1 cellular context compared by ENCODE assay signal in genomic region chr9:15422355-15423327, GRCh38.
TF ChIP-seq lines count a peak whose summit lies in the region.

TSS of gene SNAPC3 (plus strand) at chr9:15422876. CDS start at chr9:15422880, 4 bp downstream.

TF ChIP-seq in GM12878, 131 proteins besides CTCF, POLR2A, EP300 and RAD21 (continued from another document):
- TF ChIP-seq ZBTB11 (CRISPR knock-in tag; IDR thresholded peaks at IDR 0.05) (no peak), ZZZ3 (IDR thresholded peaks at IDR 0.05; ENCODE audit: control insufficient read depth, insufficient read length, low read depth) (no peak), CUX1 (IDR thresholded peaks at IDR 0.05; ENCODE audit: insufficient replicate concordance, low read depth, low read length) (no peak), ZNF274 (IDR thresholded peaks at IDR 0.05; ENCODE audit: insufficient read depth, insufficient read length) (no peak), ZBTB33 (IDR thresholded peaks at IDR 0.05) (peak; percentile 81), ZNF217 (IDR thresholded peaks at IDR 0.05) (peak; percentile 71; the same call in 1 of the 2 replicates), RUNX3 (IDR thresholded peaks at IDR 0.05; ENCODE audit: low read length) (peak; percentile 99), ATF3 (IDR thresholded peaks at IDR 0.05; ENCODE audit: borderline replicate concordance, extremely low read depth, low read depth, low read length) (no peak), CBFB (IDR thresholded peaks at IDR 0.05; ENCODE audit: low read depth) (peak; percentile 99), NRF1 (conservative IDR thresholded peaks at IDR 0.05; ENCODE audit: low read depth, low read length) (no peak), ATF2 (IDR thresholded peaks at IDR 0.05; ENCODE audit: low read length) (no peak), SIN3A (IDR thresholded peaks at IDR 0.05; ENCODE audit: low read depth, low read length) (peak; percentile 23; the same call in 1 of the 2 replicates), MLLT1 (IDR thresholded peaks at IDR 0.05) (peak; percentile 98), ZNF207 (IDR thresholded peaks at IDR 0.05; ENCODE audit: borderline replicate concordance) (0 out of 2 replicates have a peak, but pooled peaks have one; percentile 73), BACH1 (IDR thresholded peaks at IDR 0.05; ENCODE audit: borderline replicate concordance) (no peak; the same call in 1 of the 2 replicates), HSF1 (IDR thresholded peaks at IDR 0.05; ENCODE audit: low read depth, low read length) (no peak), ZNF24 (IDR thresholded peaks at IDR 0.05) (0 out of 2 replicates have a peak, but pooled peaks have one; percentile 12), SMARCA5 (IDR thresholded peaks at IDR 0.05) (peak; percentile 70; the same call in 1 of the 2 replicates), ZNF384 (IDR thresholded peaks at IDR 0.05; ENCODE audit: borderline replicate concordance, low read depth, low read length) (no peak), NFXL1 (IDR thresholded peaks at IDR 0.05; ENCODE audit: borderline replicate concordance) (no peak), NR2F1 (conservative IDR thresholded peaks at IDR 0.05) (peak; percentile 44; the same call in 1 of the 2 replicates), NR2C1 (IDR thresholded peaks at IDR 0.05) (peak; percentile 84), KAT2A (conservative IDR thresholded peaks at IDR 0.05; ENCODE audit: control insufficient read depth, low read depth, low read length) (no peak), STAT3 (IDR thresholded peaks at IDR 0.05; ENCODE audit: low read depth, low read length) (no peak), BCL3 (IDR thresholded peaks at IDR 0.05; ENCODE audit: borderline replicate concordance, insufficient read depth, low read depth, low read length, poor library complexity, severe bottlenecking) (no peak), RFX5 (IDR thresholded peaks at IDR 0.05; ENCODE audit: low read depth, low read length) (no peak), YBX1 (IDR thresholded peaks at IDR 0.05) (no peak), WRNIP1 (IDR thresholded peaks at IDR 0.05; ENCODE audit: borderline replicate concordance, low read depth, low read length) (no peak), E4F1 (IDR thresholded peaks at IDR 0.05; ENCODE audit: borderline replicate concordance, partially characterized antibody) (no peak), YY1 (IDR thresholded peaks at IDR 0.05; ENCODE audit: low read depth, low read length) (peak; percentile 94), CEBPZ (IDR thresholded peaks at IDR 0.05; ENCODE audit: low read depth, low read length) (no peak)
